Comparison of ENCODE assay signal across 1 cellular context in genomic region chr19:4652075-4652474, GRCh38.
A peak's percentile ranks its signal among the peaks of the same experiment; 100 is the strongest.
TF ChIP-seq lines count a peak whose summit lies in the region.

No MANE protein-coding gene starts in this region.

TF ChIP-seq in HepG2, 621 proteins besides CTCF, POLR2A, EP300 and RAD21:
- TF ChIP-seq ZNF234 (CRISPR knock-in tag; conservative IDR thresholded peaks at IDR 0.05) (no peak), RBFOX2 (IDR thresholded peaks at IDR 0.05; ENCODE audit: low read depth, low read length) (peak; percentile 71), ZHX1 (CRISPR knock-in tag; IDR thresholded peaks at IDR 0.05; ENCODE audit: low read depth) (peak; percentile 35; the same call in 1 of the 2 replicates), AGO2 (optimal IDR thresholded peaks at IDR 0.05; ENCODE audit: low read depth, low read length) (peak; percentile 79), MTF1 (CRISPR knock-in tag; IDR thresholded peaks at IDR 0.05) (no peak), FOSL2 (CRISPR knock-in tag; IDR thresholded peaks at IDR 0.05) (no peak), HOXA3 (CRISPR knock-in tag; IDR thresholded peaks at IDR 0.05) (peak; percentile 46; the same call in 1 of the 2 replicates)
